ENCODE assay signal across 27 cellular contexts in the genomic region with DNA sequence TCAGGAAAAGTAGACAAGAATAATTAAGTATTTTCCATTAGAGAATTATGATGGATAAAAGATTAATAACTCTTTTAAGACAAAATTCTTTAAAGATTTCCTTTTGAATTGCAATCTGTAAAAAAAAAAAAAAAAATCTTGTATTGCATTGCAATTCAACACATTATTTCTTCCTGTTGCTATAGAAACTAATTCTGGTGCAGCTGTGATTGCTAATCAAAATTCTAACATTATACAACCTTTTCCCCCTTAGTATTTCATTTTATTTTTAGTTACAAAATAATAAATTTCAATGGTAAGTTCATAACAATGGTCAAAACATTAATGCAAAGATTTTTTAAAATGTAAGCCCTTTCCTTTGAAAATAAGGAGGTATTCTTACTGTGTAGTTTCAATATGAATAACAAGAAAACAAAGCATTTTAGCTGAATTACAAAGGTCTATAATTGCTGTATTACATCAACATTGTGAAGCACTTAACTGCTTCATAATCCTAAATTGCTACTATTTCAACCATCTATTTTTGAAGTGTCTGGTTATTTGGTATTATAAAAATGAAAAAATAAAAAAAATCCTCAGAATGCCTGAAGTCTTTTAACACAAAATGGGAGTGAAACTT.
"Had no signal": no experiment of that assay in that cellular context is flagged by ENCODE, and none has a peak within 500 bp of the region (broad histone marks: within the 10 kb centered on the region; RNA-seq: fewer than 3 reads in every experiment).

No MANE protein-coding gene starts in this region.

- H3K9me3 ChIP-seq: adrenal gland, body of pancreas, right lobe of liver, thoracic aorta had no signal

- FAIRE-seq: urothelium cell line had no signal

- H3K27ac ChIP-seq: adrenal gland, body of pancreas, coronary artery, dorsolateral prefrontal cortex, right lobe of liver, skin epidermis, thoracic aorta, VCaP had no signal

- H3K27me3 ChIP-seq: adrenal gland, body of pancreas, dorsolateral prefrontal cortex, right lobe of liver had no signal

- H3K4me1 ChIP-seq: adrenal gland, body of pancreas, right lobe of liver had no signal

- H3K4me3 ChIP-seq: adrenal gland, body of pancreas, coronary artery, dorsolateral prefrontal cortex, right lobe of liver, skin epidermis, thoracic aorta had no signal

- DNase-seq: activated CD4-positive, alpha-beta T cell treated with anti-CD3 and anti-CD28 coated beads for 4 hours; activated CD4-positive, alpha-beta T cell treated with anti-CD3 and anti-CD28 coated beads, Interleukin-2, amount 50 U/mL, for 48 hours; activated CD8-positive, alpha-beta memory T cell treated with anti-CD3 and anti-CD28 coated beads for 24 hours; activated effector memory CD4-positive, alpha-beta T cell treated with Interleukin-2 at 50 U/mL for 16 hours; activated naive CD4-positive, alpha-beta T cell treated with Interleukin-2 at 50 U/mL for 16 hours; activated naive CD8-positive, alpha-beta T cell treated with anti-CD3 and anti-CD28 coated beads for 36 hours; adrenal gland; aorta; body of pancreas; dorsolateral prefrontal cortex; effector memory CD4-positive, alpha-beta T cell; glutamatergic neuron; kidney; left colon; midbrain; natural killer cell; right lobe of liver; stimulated activated CD4-positive, alpha-beta T cell treated with anti-CD3 and anti-CD28 coated beads, Interleukin-12 subunit alpha, Interleukin-12 subunit beta, amount 100 ng/mL, for 4 hours; stimulated activated CD4-positive, alpha-beta T cell treated with anti-CD3 and anti-CD28 coated beads, Interleukin-4, amount 100 ng/mL, for 1 hour; T-helper 1 cell; trophoblast cell had no signal

- ATAC-seq: body of pancreas; left colon; natural killer cell; right lobe of liver; stimulated activated effector memory CD8-positive, alpha-beta T cell treated with anti-CD3 and anti-CD28 coated beads, Interleukin-12 subunit alpha, Interleukin-12 subunit beta, amount 100 ng/mL, for 72 hours had no signal

- H3K36me3 ChIP-seq: adrenal gland, right lobe of liver, thoracic aorta had no signal
